In the genomic region with DNA sequence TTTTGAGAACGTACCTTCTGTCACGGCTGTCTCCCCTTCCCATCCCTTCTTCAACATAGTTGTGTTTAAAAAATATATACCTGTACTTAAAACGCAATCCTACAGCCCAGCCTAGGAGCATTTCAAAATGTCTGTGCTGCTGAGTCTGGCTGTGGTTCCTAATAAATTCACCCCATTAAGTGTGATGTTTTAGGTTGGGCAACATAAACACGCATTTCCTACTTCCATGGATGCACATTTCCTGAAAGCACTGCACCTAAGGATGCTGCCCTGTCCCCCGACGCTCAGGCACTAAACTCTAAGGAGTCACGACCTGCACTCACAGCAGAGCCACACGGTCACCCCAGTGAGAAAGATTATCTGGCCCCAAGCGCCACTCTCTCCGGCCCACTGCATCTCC, we compare ENCODE assay signal across 8 cellular contexts. TPM values are rescaled to one million over a fixed set of nuclear protein-coding genes. Genes with fewer than 3 reads are reported as not detected.
A peak's percentile ranks its signal among the peaks of the same experiment; 100 is the strongest.
DNase-seq lines count a peak whose midpoint lies in the region; ATAC-seq and TF ChIP-seq lines count a peak whose summit lies in the region.

No MANE protein-coding gene starts in this region.

- peak overlapping the region; percentile 98 for H3K27ac ChIP-seq in MM.1S (ENCODE audit: low read length)

- H3K79me2 ChIP-seq in MM.1S (ENCODE audit: low read length) = peaks cover 76% of the 10 kb centered on the region

- peak overlapping the region; percentile 47 for H2AFZ ChIP-seq in MM.1S (ENCODE audit: low read length)

- no peaks in the 10 kb centered on the region for H3K27me3 ChIP-seq in MM.1S (replicated peaks; ENCODE audit: insufficient read depth, low read length)

- peak overlapping the region; percentile 98 for H3K9ac ChIP-seq in MM.1S (ENCODE audit: low read length)

- H3K4me3 ChIP-seq in AG10803 (ENCODE audit: low read length) (peak overlapping the region; percentile 88), MM.1S (ENCODE audit: low read length) (peak overlapping the region; percentile 94), mucosa of descending colon (peak overlapping the region; percentile 87)

- DNase-seq in AG10803 (ENCODE audit: low read depth) = peak; percentile 34
- DNase-seq in MM.1S = no peak
- DNase-seq in central memory CD8-positive, alpha-beta T cell (ENCODE audit: low spot score in 2 of 2) = no peak
- no peak for DNase-seq in mucosa of descending colon
- no peak for DNase-seq in activated CD4-positive, CD25-positive, alpha-beta regulatory T cell treated with anti-CD3 and anti-CD28 coated beads, Interleukin-2, amount 50 U/mL, for 72 hours
- DNase-seq in DMS 273 (lab: John Stamatoyannopoulos, UW; ENCODE audit: unreplicated experiment) = no peak
- DNase-seq in AG20443 (ENCODE audit: low spot score) = no peak

- H3K36me3 Mint-ChIP-seq in central memory CD8-positive, alpha-beta T cell (ENCODE audit: insufficient read depth) = peaks cover 16% of the 10 kb centered on the region

- peaks cover 27% of the 10 kb centered on the region for H3F3A ChIP-seq in MM.1S (ENCODE audit: insufficient read depth, low read length)

- no peaks in the 10 kb centered on the region for H3K27me3 Mint-ChIP-seq in central memory CD8-positive, alpha-beta T cell

- peak overlapping the region; percentile 91 for H3K4me3 Mint-ChIP-seq in central memory CD8-positive, alpha-beta T cell

- H3K9me3 Mint-ChIP-seq in central memory CD8-positive, alpha-beta T cell = no peaks in the 10 kb centered on the region

- peak overlapping the region; percentile 88 for H3K27ac Mint-ChIP-seq in central memory CD8-positive, alpha-beta T cell (ENCODE audit: low read depth)

- ATAC-seq in GM19463 (IDR thresholded peaks at IDR 0.05; ENCODE audit: unreplicated experiment) (peak; percentile 7), mucosa of descending colon (peak; percentile 3)
- no peak for ATAC-seq in central memory CD8-positive, alpha-beta T cell (replicated peaks; ENCODE audit: extremely low read depth, poor library complexity, severe bottlenecking)

- H3K9me3 ChIP-seq in MM.1S (replicated peaks; ENCODE audit: insufficient read depth, low read length) = no peaks in the 10 kb centered on the region
- H3K9me3 ChIP-seq in mucosa of descending colon = no peaks in the 10 kb centered on the region

- no peaks in the 10 kb centered on the region for H3K36me3 ChIP-seq in MM.1S (replicated peaks; ENCODE audit: insufficient read depth, low read length)
- no peaks in the 10 kb centered on the region for H3K36me3 ChIP-seq in mucosa of descending colon (ENCODE audit: low read depth)

- no peak for TF ChIP-seq CTCF in AG10803 (conservative IDR thresholded peaks at IDR 0.05; ENCODE audit: low read length)
- no peak for TF ChIP-seq CTCF in MM.1S (IDR thresholded peaks at IDR 0.05; ENCODE audit: low read length)
- TF ChIP-seq CTCF in mucosa of descending colon (IDR thresholded peaks at IDR 0.05) = no peak

- H3K9me2 ChIP-seq in MM.1S (replicated peaks; ENCODE audit: insufficient read depth, low read length) = no peaks in the 10 kb centered on the region

- peaks cover 20% of the 10 kb centered on the region for H3K4me1 ChIP-seq in MM.1S (ENCODE audit: low read length)
- peaks cover 11% of the 10 kb centered on the region for H3K4me1 ChIP-seq in mucosa of descending colon (ENCODE audit: low read depth)

- intact Hi-C loops in mucosa of descending colon (cut with DNase I, micrococcal nuclease) = loop anchor here in 1 of 2 donors (5.0 kb wide), 1 partner anchor 120 kb away; no protein-coding TSS in a partner anchor

- H3K4me1 Mint-ChIP-seq in central memory CD8-positive, alpha-beta T cell = peaks cover 43% of the 10 kb centered on the region

- peaks cover 17% of the 10 kb centered on the region; the same call in 1 of the 2 replicates for H4K20me1 ChIP-seq in MM.1S (ENCODE audit: insufficient read depth, low read length)

- peak overlapping the region; percentile 79 for H3K4me2 ChIP-seq in MM.1S (ENCODE audit: low read depth, low read length)

RNA-seq across cellular contexts. Expression of gene REV3L, which starts 1.2 kb away (rescaled TPM):
- total RNA-seq in mucosa of descending colon = 10 to 100 TPM; 17.7 to 56.4 (median 20.7) TPM
